ENCODE assay signal across 20 cellular contexts in genomic region chr3:18837137-18837536, GRCh38.
DNase-seq lines count a peak whose midpoint lies in the region; ATAC-seq, FAIRE-seq and TF ChIP-seq lines count a peak whose summit lies in the region.
"Had no signal": no experiment of that assay in that cellular context is flagged by ENCODE, and none has a peak within 500 bp of the region (broad histone marks: within the 10 kb centered on the region; RNA-seq: fewer than 3 reads in every experiment).

No MANE protein-coding gene starts in this region.

- H3K79me2 ChIP-seq in H9 (ENCODE audit: insufficient read depth, low read length) (no peaks in the 10 kb centered on the region), PC-3 (ENCODE audit: low read length) (no peaks in the 10 kb centered on the region), H1 (ENCODE audit: control insufficient read depth in 1 of 2, insufficient read depth in 2 of 2, low read length in 2 of 2) (no peaks in the 10 kb centered on the region)

- H3K36me3 ChIP-seq in PC-3 (ENCODE audit: low read depth, low read length) (no peaks in the 10 kb centered on the region), H1 (ENCODE audit: control insufficient read depth in 2 of 4, insufficient read depth in 4 of 4, low read length in 3 of 4) (no peaks in the 10 kb centered on the region), thymus (ENCODE audit: control insufficient read depth, insufficient read depth) (no peaks in the 10 kb centered on the region)
- H3K36me3 ChIP-seq: BLaER1 had no signal

- H2AFZ ChIP-seq in H9 (ENCODE audit: low read length) = no peak overlapping the region
- no peak overlapping the region for H2AFZ ChIP-seq in PC-3 (ENCODE audit: low read length)
- peak overlapping the region; percentile 49 for H2AFZ ChIP-seq in H1 (ENCODE audit: low read length)

- ATAC-seq in PC-3 (peak; percentile 72), HG02938 (IDR thresholded peaks at IDR 0.05; ENCODE audit: unreplicated experiment) (no peak), GM18868 (IDR thresholded peaks at IDR 0.05; ENCODE audit: unreplicated experiment) (no peak)
- ATAC-seq in activated CD8-positive, alpha-beta T cell treated with anti-CD3 and anti-CD28 coated beads for 36 hours = no peak
- ATAC-seq: GM12878, Panc1 had no signal

- H3K27ac ChIP-seq in H9 (ENCODE audit: insufficient read length, low read depth, low read length) = no peak overlapping the region
- H3K27ac ChIP-seq in PC-3 (ENCODE audit: low read length) = no peak overlapping the region
- H3K27ac ChIP-seq in H1 (ENCODE audit: low read depth, low read length) = no peak overlapping the region
- peak overlapping the region; percentile 86 for H3K27ac ChIP-seq in thymus (ENCODE audit: low read depth)
- H3K27ac ChIP-seq: BLaER1 had no signal

- H3K4me3 Mint-ChIP-seq in H9 = no peak overlapping the region
- no peak overlapping the region for H3K4me3 Mint-ChIP-seq in activated CD8-positive, alpha-beta T cell treated with anti-CD3 and anti-CD28 coated beads for 36 hours
- H3K4me3 Mint-ChIP-seq: CD4-positive, alpha-beta memory T cell had no signal

- intact Hi-C loops in PC-3 (cut with micrococcal nuclease) = no loop called here
- intact Hi-C loops in activated CD8-positive, alpha-beta T cell treated with anti-CD3 and anti-CD28 coated beads for 36 hours (cut with micrococcal nuclease) = no loop called here

- POLR2A ChIA-PET in PC-3 (lab: Charles Lee; ENCODE audit: unreplicated experiment) (no interaction called here), H1 (lab: Charles Lee; ENCODE audit: partially characterized antibody) (no interaction called here)
- POLR2A ChIA-PET in activated CD8-positive, alpha-beta T cell treated with anti-CD3 and anti-CD28 coated beads for 36 hours (lab: Charles Lee) = no interaction called here

- H4K20me1 ChIP-seq in H9 (ENCODE audit: control insufficient read depth, insufficient read depth, insufficient read length) (no peaks in the 10 kb centered on the region), PC-3 (ENCODE audit: low read length) (no peaks in the 10 kb centered on the region), H1 (replicated peaks in 1 of 2; ENCODE audit: control insufficient read depth in 1 of 2, insufficient read depth in 2 of 2, low read length in 2 of 2) (no peaks in the 10 kb centered on the region)
- H4K20me1 ChIP-seq: BLaER1 had no signal

- no peak for TF ChIP-seq RAD21 in H1 (IDR thresholded peaks at IDR 0.05 in 1 of 2, conservative IDR thresholded peaks at IDR 0.05 in 1 of 2; ENCODE audit: low read depth in 2 of 2, low read length in 2 of 2)

- no peaks in the 10 kb centered on the region for H3F3A ChIP-seq in PC-3 (ENCODE audit: low read length, unreplicated experiment)

- CTCF ChIA-PET in PC-3 (lab: Charles Lee) (no interaction called here), H1 (lab: Charles Lee; ENCODE audit: partially characterized antibody) (interaction anchor here (1.1 to 5.9 kb wide), 4 partner anchors 9 to 152 kb away, joined by 4 to 35 read pairs (median 6); no protein-coding TSS in a partner anchor)
- CTCF ChIA-PET in activated CD8-positive, alpha-beta T cell treated with anti-CD3 and anti-CD28 coated beads for 36 hours (lab: Charles Lee) = interaction anchor here (1.8 to 2.0 kb wide), 2 partner anchors 7 to 11 kb away, joined by 5 to 8 read pairs; no protein-coding TSS in a partner anchor

- peak overlapping the region in 2 of 3 experiments; percentile 50 to 91; a peak in 3 of 7 replicates for H3K27ac Mint-ChIP-seq in H9
- no peak overlapping the region for H3K27ac Mint-ChIP-seq in activated CD8-positive, alpha-beta T cell treated with anti-CD3 and anti-CD28 coated beads for 36 hours

- H3K14ac ChIP-seq in H9 (ENCODE audit: insufficient read depth, low read length) (no peak overlapping the region), H1 (ENCODE audit: insufficient read length) (no peak overlapping the region)

- no peak for DNase-seq in H9
- peak; percentile 11 for DNase-seq in PC-3
- no peak for DNase-seq in H1 (ENCODE audit: low read depth in 1 of 2, low spot score in 2 of 2)
- no peak for DNase-seq in activated CD8-positive, alpha-beta T cell treated with anti-CD3 and anti-CD28 coated beads for 36 hours
- DNase-seq: Caco-2; CD4-positive, alpha-beta memory T cell; DND-41; GOT3; KBM-7; NCI-H1092 treated with DMSO at 0.1 percent for 48 hours; NCI-H146; NCI-H2029; NCI-H226; NCI-H748 treated with DMSO at 0.1 percent for 48 hours had no signal

- H3K56ac ChIP-seq in H9 (ENCODE audit: insufficient read length, low read depth, low read length) = no peak overlapping the region
- H3K56ac ChIP-seq in H1 (replicated peaks; ENCODE audit: insufficient read length, low read depth, low read length) = no peak overlapping the region

- no TSS peak for BruUV-seq in PC-3 (replicated peaks; lab: Mats Ljungman, UMichigan)

- no peaks in the 10 kb centered on the region; the same call in 1 of the 2 replicates for H3K4me1 ChIP-seq in H9 (ENCODE audit: insufficient read depth, low read length)
- H3K4me1 ChIP-seq in PC-3 (ENCODE audit: insufficient read depth, low read length) = peaks cover 16% of the 10 kb centered on the region; the same call in 1 of the 2 replicates
- H3K4me1 ChIP-seq in H1 (replicated peaks in 1 of 4; ENCODE audit: control insufficient read depth in 3 of 4, insufficient read depth in 4 of 4, low read length in 3 of 4) = no peaks in the 10 kb centered on the region; a peak in 1 of 7 replicates
- peaks cover 60% of the 10 kb centered on the region for H3K4me1 ChIP-seq in thymus (ENCODE audit: control insufficient read depth, insufficient read depth, low read length)
- H3K4me1 ChIP-seq: BLaER1 had no signal

- H3K18ac ChIP-seq in H9 (ENCODE audit: insufficient read length, low read depth, low read length) (no peak overlapping the region), H1 (ENCODE audit: extremely low read depth, low read length) (no peak overlapping the region)

- H2BK20ac ChIP-seq in H9 (ENCODE audit: low read depth, low read length, poor library complexity, severe bottlenecking) = no peak overlapping the region
- H2BK20ac ChIP-seq in H1 (ENCODE audit: low read length) = no peak overlapping the region

- FAIRE-seq in H1 (lab: Jason Lieb, UNC) = no peak
- FAIRE-seq: GM12878 had no signal

- H2BK12ac ChIP-seq in H9 (ENCODE audit: insufficient read length, low read depth, low read length) (no peak overlapping the region), H1 (ENCODE audit: low read depth, low read length) (no peak overlapping the region)

- H3K23ac ChIP-seq in H9 (ENCODE audit: insufficient read length, low read depth, low read length) = no peak overlapping the region
- no peak overlapping the region for H3K23ac ChIP-seq in H1 (ENCODE audit: insufficient read length)

- H3K9ac ChIP-seq in H9 (ENCODE audit: extremely low read depth, insufficient read length, low read length) (no peak overlapping the region), PC-3 (ENCODE audit: low read length) (no peak overlapping the region), H1 (replicated peaks in 1 of 4; ENCODE audit: extremely low read depth in 1 of 4, low read depth in 3 of 4, low read length in 3 of 4) (no peak overlapping the region)
- H3K9ac ChIP-seq: BLaER1 had no signal

- H3K4ac ChIP-seq in H9 (ENCODE audit: low read depth, low read length) (no peak overlapping the region), H1 (replicated peaks; ENCODE audit: insufficient read length, low read depth, low read length) (no peak overlapping the region)

- no peak overlapping the region for H2AK5ac ChIP-seq in H9 (ENCODE audit: insufficient read length, low read length)
- H2AK5ac ChIP-seq in H1 (ENCODE audit: low read depth, low read length) = 0 out of 2 replicates have a peak overlapping the region, but pooled peaks have one; percentile 49

- H3K9me2 ChIP-seq in PC-3 (replicated peaks; ENCODE audit: low read length) = no peaks in the 10 kb centered on the region

- H4K8ac ChIP-seq in H9 (replicated peaks; ENCODE audit: insufficient read length, low read depth, low read length) (no peak overlapping the region), H1 (ENCODE audit: extremely low read depth, insufficient read depth, low read length) (no peak overlapping the region)

- H2BK5ac ChIP-seq in H9 (ENCODE audit: insufficient read length, low read length) (no peak overlapping the region), H1 (ENCODE audit: low read depth, low read length) (no peak overlapping the region)

- H3T11ph ChIP-seq in H9 (ENCODE audit: low read length) = no peak overlapping the region

- no peak for TF ChIP-seq POLR2A in H1 (IDR thresholded peaks at IDR 0.05; ENCODE audit: control extremely low read depth in 1 of 2, low read depth in 2 of 2, low read length in 2 of 2)

- no peaks in the 10 kb centered on the region for H3K27me3 Mint-ChIP-seq in H9 (ENCODE audit: low read depth)
- no peaks in the 10 kb centered on the region for H3K27me3 Mint-ChIP-seq in activated CD8-positive, alpha-beta T cell treated with anti-CD3 and anti-CD28 coated beads for 36 hours
- H3K27me3 Mint-ChIP-seq: CD4-positive, alpha-beta memory T cell had no signal

- H3K4me3 ChIP-seq in PC-3 (ENCODE audit: low read length) (no peak overlapping the region), H1 (ENCODE audit: extremely low read depth in 1 of 4, insufficient read depth in 2 of 4, low read depth in 3 of 4, low read length in 4 of 4) (no peak overlapping the region), thymus (ENCODE audit: low read length) (no peak overlapping the region)
- H3K4me3 ChIP-seq: BLaER1, GM12878 had no signal

- no peaks in the 10 kb centered on the region for H3K36me3 Mint-ChIP-seq in H9 (ENCODE audit: insufficient read depth in 1 of 3, low read depth in 3 of 3)
- H3K36me3 Mint-ChIP-seq in activated CD8-positive, alpha-beta T cell treated with anti-CD3 and anti-CD28 coated beads for 36 hours (ENCODE audit: low read depth) = no peaks in the 10 kb centered on the region
- H3K36me3 Mint-ChIP-seq: CD4-positive, alpha-beta memory T cell had no signal

- H4K91ac ChIP-seq in H9 (ENCODE audit: insufficient read length, low read depth, low read length) (no peak overlapping the region), H1 (replicated peaks; ENCODE audit: insufficient read length, low read length) (no peak overlapping the region)

- H3K79me1 ChIP-seq in H9 (ENCODE audit: insufficient read depth, low read depth, low read length, poor library complexity, severe bottlenecking) = no peaks in the 10 kb centered on the region
- no peaks in the 10 kb centered on the region for H3K79me1 ChIP-seq in H1 (ENCODE audit: low read depth, low read length)

- H4K5ac ChIP-seq in H9 (ENCODE audit: insufficient read length, low read depth, low read length) (no peak overlapping the region), H1 (ENCODE audit: insufficient read length, low read depth, low read length) (no peak overlapping the region)

- H3K27me3 ChIP-seq in H9 (ENCODE audit: insufficient read depth, low read length) (no peaks in the 10 kb centered on the region), PC-3 (ENCODE audit: low read length) (no peaks in the 10 kb centered on the region), H1 (replicated peaks in 1 of 4; ENCODE audit: control insufficient read depth in 3 of 4, extremely low read depth in 1 of 4, insufficient read depth in 3 of 4, low read length in 3 of 4) (no peaks in the 10 kb centered on the region), thymus (ENCODE audit: control insufficient read depth, insufficient read depth) (no peaks in the 10 kb centered on the region)
- H3K27me3 ChIP-seq: BLaER1 had no signal

- H3K4me2 ChIP-seq in H9 (ENCODE audit: insufficient read depth, insufficient read length, low read length) (no peak overlapping the region), PC-3 (ENCODE audit: low read length) (no peak overlapping the region), H1 (ENCODE audit: insufficient read depth in 1 of 2, low read depth in 2 of 2, low read length in 2 of 2) (no peak overlapping the region)
- H3K4me2 ChIP-seq: BLaER1 had no signal

- H2BK120ac ChIP-seq in H9 (ENCODE audit: low read depth, low read length, poor library complexity, severe bottlenecking) (no peak overlapping the region), H1 (replicated peaks; ENCODE audit: low read depth, low read length) (no peak overlapping the region)

- H3K9me3 Mint-ChIP-seq in H9 = no peaks in the 10 kb centered on the region
- H3K9me3 Mint-ChIP-seq in activated CD8-positive, alpha-beta T cell treated with anti-CD3 and anti-CD28 coated beads for 36 hours = no peaks in the 10 kb centered on the region

- TF ChIP-seq CTCF in H9 (conservative IDR thresholded peaks at IDR 0.05) (no peak), PC-3 (conservative IDR thresholded peaks at IDR 0.05; ENCODE audit: low read depth, low read length) (0 out of 2 replicates have a peak, but pooled peaks have one; percentile 11), H1 (IDR thresholded peaks at IDR 0.05; ENCODE audit: control extremely low read depth in 1 of 3, insufficient read depth in 1 of 3, low read depth in 1 of 3, low read length in 3 of 3) (no peak)
- TF ChIP-seq CTCF in activated CD8-positive, alpha-beta T cell treated with anti-CD3 and anti-CD28 coated beads for 36 hours (IDR thresholded peaks at IDR 0.05) = no peak

- H2BK15ac ChIP-seq in H9 (ENCODE audit: low read depth, low read length) = no peak overlapping the region
- no peak overlapping the region for H2BK15ac ChIP-seq in H1 (ENCODE audit: low read length)

- H3K9me3 ChIP-seq in H9 (ENCODE audit: control insufficient read depth, low read depth, low read length) (no peaks in the 10 kb centered on the region), PC-3 (ENCODE audit: low read length) (no peaks in the 10 kb centered on the region), H1 (ENCODE audit: insufficient read depth in 2 of 2, low read depth in 1 of 2, low read length in 1 of 2) (no peaks in the 10 kb centered on the region), thymus (ENCODE audit: control insufficient read depth) (no peaks in the 10 kb centered on the region)
- H3K9me3 ChIP-seq: BLaER1, Caco-2 had no signal

- no CpG with 5 or more reads among the region's 1 CpG for WGBS in H9 (ENCODE audit: extremely low coverage, insufficient read length, low lambda C conversion rate)
- WGBS in H1 (ENCODE audit: extremely low coverage in 1 of 2, insufficient coverage in 1 of 2, insufficient read length in 1 of 2, insufficient replicate concordance in 2 of 2, low coverage in 1 of 2, low lambda C conversion rate in 2 of 2, missing lambda C conversion rate in 1 of 2), 2 experiments = 86% methylated on average over 1 of the region's 1 CpG; no CpG with 5 or more reads in 1 of the 2 experiments
- 88% methylated on average over 1 of the region's 1 CpG for WGBS in thymus

- TF ChIP-seq EP300 in H1 (IDR thresholded peaks at IDR 0.05; ENCODE audit: borderline replicate concordance in 1 of 2, low read depth in 2 of 2, low read length in 2 of 2) = no peak

- peaks cover 17 to 18% of the 10 kb centered on the region in 2 experiments for H3K4me1 Mint-ChIP-seq in H9
- peaks cover 14% of the 10 kb centered on the region for H3K4me1 Mint-ChIP-seq in activated CD8-positive, alpha-beta T cell treated with anti-CD3 and anti-CD28 coated beads for 36 hours (ENCODE audit: low read depth)

- no peaks in the 10 kb centered on the region for H3K23me2 ChIP-seq in H9 (ENCODE audit: insufficient read length, low read depth, low read length, poor library complexity, severe bottlenecking)
- H3K23me2 ChIP-seq in H1 (ENCODE audit: low read depth, low read length) = no peaks in the 10 kb centered on the region
